In the genomic region with DNA sequence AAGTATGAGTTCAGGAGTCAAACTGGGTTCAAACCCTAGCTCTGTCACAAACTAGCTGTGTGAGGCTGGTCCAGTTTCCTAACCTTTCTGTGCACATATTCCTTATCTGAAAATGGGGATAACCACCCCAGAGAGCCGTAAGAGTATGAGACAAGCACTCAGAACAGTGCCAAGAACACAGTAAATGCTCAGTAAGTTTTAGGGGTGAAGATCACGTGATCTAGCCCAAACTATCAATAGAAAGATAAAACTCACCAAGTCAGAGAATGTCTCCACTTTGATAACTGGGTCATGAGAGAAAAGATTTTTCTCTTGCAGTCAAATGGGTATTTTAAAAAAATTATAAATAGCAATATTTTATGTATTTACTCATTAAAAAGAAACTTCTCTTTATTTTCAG, we compare ENCODE assay signal across 28 cellular contexts.
"Had no signal": no experiment of that assay in that cellular context is flagged by ENCODE, and none has a peak within 500 bp of the region (broad histone marks: within the 10 kb centered on the region; RNA-seq: fewer than 3 reads in every experiment).

No MANE protein-coding gene starts in this region.

- H3K4me2 ChIP-seq: hepatocyte had no signal

- H3K4me1 Mint-ChIP-seq: activated T-helper 17 cell treated with anti-CD3 and anti-CD28 coated beads, Interleukin-2, amount 50 U/mL, for 72 hours had no signal

- H3K27ac Mint-ChIP-seq: activated CD8-positive, alpha-beta T cell treated with anti-CD3 and anti-CD28 coated beads for 36 hours; activated T-helper 17 cell treated with anti-CD3 and anti-CD28 coated beads, Interleukin-2, amount 50 U/mL, for 72 hours; dendritic cell treated with granulocyte-macrophage colony-stimulating factor and Interleukin-4, amounts not matched to agents 40 ng/mL and 50 ng/mL, for 4 days; naive thymus-derived CD4-positive, alpha-beta T cell had no signal

- H3K4me1 ChIP-seq: foreskin keratinocyte had no signal

- H3K27me3 ChIP-seq: brain microvascular endothelial cell, esophagus muscularis mucosa, hepatocyte, upper lobe of right lung had no signal

- H2AFZ ChIP-seq: hepatocyte, parathyroid adenoma had no signal

- H3K27me3 Mint-ChIP-seq: activated CD8-positive, alpha-beta T cell treated with anti-CD3 and anti-CD28 coated beads for 36 hours; activated T-helper 17 cell treated with anti-CD3 and anti-CD28 coated beads, Interleukin-2, amount 50 U/mL, for 72 hours; dendritic cell treated with granulocyte-macrophage colony-stimulating factor and Interleukin-4, amounts not matched to agents 40 ng/mL and 50 ng/mL, for 4 days had no signal

- H3K9me3 Mint-ChIP-seq: activated CD8-positive, alpha-beta T cell treated with anti-CD3 and anti-CD28 coated beads for 36 hours; activated T-cell treated with anti-CD3 and anti-CD28 coated beads, Interleukin-2, amount 50 U/mL, for 4 hours; activated T-helper 17 cell treated with anti-CD3 and anti-CD28 coated beads, Interleukin-2, amount 50 U/mL, for 72 hours; dendritic cell treated with granulocyte-macrophage colony-stimulating factor and Interleukin-4, amounts not matched to agents 40 ng/mL and 50 ng/mL, for 4 days; naive thymus-derived CD4-positive, alpha-beta T cell had no signal

- H3K27ac ChIP-seq: brain microvascular endothelial cell, foreskin keratinocyte, hepatocyte, parathyroid adenoma, psoas muscle, upper lobe of right lung had no signal

- DNase-seq: activated CD4-positive, alpha-beta T cell treated with anti-CD3 and anti-CD28 coated beads for 1 hour; activated CD4-positive, alpha-beta T cell treated with anti-CD3 and anti-CD28 coated beads, Interleukin-2, amount 50 U/mL, for 1 hour; activated CD8-positive, alpha-beta T cell treated with anti-CD3 and anti-CD28 coated beads for 36 hours; activated gamma-delta T cell treated with Interleukin-2 at 50 U/mL for 16 hours; activated naive CD4-positive, alpha-beta T cell treated with anti-CD3 and anti-CD28 coated beads, Interleukin-2, amount 50 U/mL, for 16 hours; activated T-cell treated with anti-CD3 and anti-CD28 coated beads, Interleukin-2, amount 50 U/mL, for 4 hours; amniotic stem cell; brain microvascular endothelial cell; caudate nucleus; effector CD4-positive, alpha-beta T cell; foreskin keratinocyte; islet precursor cell; mammary epithelial cell; midbrain; naive thymus-derived CD4-positive, alpha-beta T cell; nucleus accumbens; psoas muscle; stimulated activated CD4-positive, alpha-beta T cell treated with anti-CD3 and anti-CD28 coated beads, Interleukin-15, amount 100 ng/mL, for 24 hours; stimulated activated CD4-positive, alpha-beta T cell treated with anti-CD3 and anti-CD28 coated beads, Interleukin-2, amount 100 ng/mL, for 24 hours; stimulated activated naive CD4-positive, alpha-beta T cell; T-helper 2 cell; upper lobe of right lung had no signal

- H3K4me3 Mint-ChIP-seq: activated CD8-positive, alpha-beta T cell treated with anti-CD3 and anti-CD28 coated beads for 36 hours; activated T-cell treated with anti-CD3 and anti-CD28 coated beads, Interleukin-2, amount 50 U/mL, for 4 hours; activated T-helper 17 cell treated with anti-CD3 and anti-CD28 coated beads, Interleukin-2, amount 50 U/mL, for 72 hours; dendritic cell treated with granulocyte-macrophage colony-stimulating factor and Interleukin-4, amounts not matched to agents 40 ng/mL and 50 ng/mL, for 4 days; naive thymus-derived CD4-positive, alpha-beta T cell; neural crest cell had no signal

- H3K9me3 ChIP-seq: esophagus muscularis mucosa, psoas muscle, upper lobe of right lung had no signal

- ATAC-seq: activated CD8-positive, alpha-beta T cell treated with anti-CD3 and anti-CD28 coated beads for 36 hours; activated T-cell treated with anti-CD3 and anti-CD28 coated beads, Interleukin-2, amount 50 U/mL, for 4 hours; activated T-helper 17 cell treated with anti-CD3 and anti-CD28 coated beads, Interleukin-2, amount 50 U/mL, for 72 hours; foreskin keratinocyte; naive thymus-derived CD4-positive, alpha-beta T cell; psoas muscle; upper lobe of right lung had no signal

- H3K79me2 ChIP-seq: hepatocyte, parathyroid adenoma had no signal

- H3K36me3 ChIP-seq: brain microvascular endothelial cell, esophagus muscularis mucosa, upper lobe of right lung had no signal

- H3K4me3 ChIP-seq: esophagus muscularis mucosa, hepatocyte, psoas muscle, upper lobe of right lung had no signal

- H3K9ac ChIP-seq: parathyroid adenoma had no signal
